In genomic region chr12:77914089-77914488, GRCh38 we compare ENCODE assay signal across 22 cellular contexts.
DNase-seq lines count a peak whose midpoint lies in the region; ATAC-seq and TF ChIP-seq lines count a peak whose summit lies in the region.
"Had no signal": no experiment of that assay in that cellular context is flagged by ENCODE, and none has a peak within 500 bp of the region (broad histone marks: within the 10 kb centered on the region; RNA-seq: fewer than 3 reads in every experiment).

No MANE protein-coding gene starts in this region.

- H3K27me3 Mint-ChIP-seq in brain (no peaks in the 10 kb centered on the region), osteocyte (ENCODE audit: unreplicated experiment) (peaks cover 22% of the 10 kb centered on the region)
- H3K27me3 Mint-ChIP-seq: dendritic cell treated with granulocyte-macrophage colony-stimulating factor and Interleukin-4, amounts not matched to agents 40 ng/mL and 50 ng/mL, for 4 days; T-helper 17 cell had no signal

- H3K9me3 ChIP-seq in left lung = no peaks in the 10 kb centered on the region
- H3K9me3 ChIP-seq: ascending aorta, pancreas, transverse colon had no signal

- DNase-seq in NCI-H2171 treated with DMSO at 0.1 percent for 48 hours (lab: John Stamatoyannopoulos, UW) (peak; percentile 48), NCI-H2171 (lab: John Stamatoyannopoulos, UW) (no peak), NCI-H187 treated with DMSO at 0.1 percent for 48 hours (lab: John Stamatoyannopoulos, UW) (peak; percentile 57), osteocyte (ENCODE audit: extremely low spot score, unreplicated experiment) (no peak), left lung (no peak), MV-4-11 (lab: John Stamatoyannopoulos, UW) (no peak)
- DNase-seq: ACHN; activated effector memory CD4-positive, alpha-beta T cell treated with Interleukin-2 at 50 U/mL for 16 hours; left cardiac atrium; NCI-H1436; NCI-H748 treated with DMSO at 0.1 percent for 48 hours; pancreas; small intestine; T-helper 17 cell; transverse colon had no signal

- H3K9me3 Mint-ChIP-seq in brain (peaks cover 0 to 2% (median 0%) of the 10 kb centered on the region in 5 experiments), osteocyte (ENCODE audit: unreplicated experiment) (peaks cover 11% of the 10 kb centered on the region)
- H3K9me3 Mint-ChIP-seq: dendritic cell treated with granulocyte-macrophage colony-stimulating factor and Interleukin-4, amounts not matched to agents 40 ng/mL and 50 ng/mL, for 4 days had no signal

- H3K4me3 Mint-ChIP-seq in brain (peak overlapping the region in 1 of 5 experiments; percentile 31), osteocyte (ENCODE audit: unreplicated experiment) (no peak overlapping the region)
- H3K4me3 Mint-ChIP-seq: dendritic cell treated with granulocyte-macrophage colony-stimulating factor and Interleukin-4, amounts not matched to agents 40 ng/mL and 50 ng/mL, for 4 days; stimulated activated effector memory CD8-positive, alpha-beta T cell treated with anti-CD3 and anti-CD28 coated beads, Interleukin-12 subunit alpha, Interleukin-12 subunit beta, amount 100 ng/mL, for 72 hours; T-helper 17 cell had no signal

- H3K4me3 ChIP-seq in left lung = no peak overlapping the region
- H3K4me3 ChIP-seq: ascending aorta, pancreas, transverse colon had no signal

- intact Hi-C loops in left lung (cut with DNase I) = no loop called here

- no peaks in the 10 kb centered on the region for H3K4me1 ChIP-seq in left lung
- H3K4me1 ChIP-seq: ascending aorta, pancreas, transverse colon had no signal

- TF ChIP-seq CTCF in brain (conservative IDR thresholded peaks at IDR 0.05) (no peak), osteocyte (IDR thresholded peaks at IDR 0.05) (peak; percentile 27), left lung (IDR thresholded peaks at IDR 0.05) (no peak)

- no peaks in the 10 kb centered on the region for H3K36me3 Mint-ChIP-seq in brain
- H3K36me3 Mint-ChIP-seq in osteocyte (ENCODE audit: unreplicated experiment) = no peaks in the 10 kb centered on the region
- H3K36me3 Mint-ChIP-seq: stimulated activated effector memory CD8-positive, alpha-beta T cell treated with anti-CD3 and anti-CD28 coated beads, Interleukin-12 subunit alpha, Interleukin-12 subunit beta, amount 100 ng/mL, for 72 hours had no signal

- ATAC-seq in left lung (no peak), GM18520 (IDR thresholded peaks at IDR 0.05; ENCODE audit: unreplicated experiment) (no peak)
- ATAC-seq: activated CD4-positive, CD25-positive, alpha-beta regulatory T cell treated with anti-CD3 and anti-CD28 coated beads, Interleukin-2, amount 50 U/mL, for 24 hours; left cardiac atrium; pancreas; stimulated activated effector memory CD8-positive, alpha-beta T cell treated with anti-CD3 and anti-CD28 coated beads, Interleukin-12 subunit alpha, Interleukin-12 subunit beta, amount 100 ng/mL, for 72 hours; T-helper 17 cell had no signal

- H3K27ac ChIP-seq in left lung = no peak overlapping the region
- H3K27ac ChIP-seq: ascending aorta, pancreas, RWPE1, transverse colon had no signal

- H3K27ac Mint-ChIP-seq in brain (peak overlapping the region in 4 of 5 experiments; percentile 10 to 65 (median 34)), osteocyte (ENCODE audit: unreplicated experiment) (no peak overlapping the region)
- H3K27ac Mint-ChIP-seq: dendritic cell treated with granulocyte-macrophage colony-stimulating factor and Interleukin-4, amounts not matched to agents 40 ng/mL and 50 ng/mL, for 4 days; stimulated activated effector memory CD8-positive, alpha-beta T cell treated with anti-CD3 and anti-CD28 coated beads, Interleukin-12 subunit alpha, Interleukin-12 subunit beta, amount 100 ng/mL, for 72 hours; T-helper 17 cell had no signal

- H3K4me1 Mint-ChIP-seq in brain (peaks cover 36% of the 10 kb centered on the region), osteocyte (ENCODE audit: unreplicated experiment) (no peaks in the 10 kb centered on the region)
- H3K4me1 Mint-ChIP-seq: stimulated activated effector memory CD8-positive, alpha-beta T cell treated with anti-CD3 and anti-CD28 coated beads, Interleukin-12 subunit alpha, Interleukin-12 subunit beta, amount 100 ng/mL, for 72 hours; T-helper 17 cell had no signal

- no peaks in the 10 kb centered on the region for H3K36me3 ChIP-seq in left lung
- H3K36me3 ChIP-seq: ascending aorta, pancreas, transverse colon had no signal

- no peaks in the 10 kb centered on the region for H3K27me3 ChIP-seq in left lung
- H3K27me3 ChIP-seq: ascending aorta, pancreas, transverse colon had no signal

Comparison
In these comparisons a context has a peak if more than half of its experiments do, and no peak if none do; other contexts are left out.
1. DNase-seq: peak in NCI-H2171 treated with DMSO at 0.1 percent for 48 hours (single experiment) and NCI-H187 treated with DMSO at 0.1 percent for 48 hours (single experiment); none in NCI-H2171 (single experiment), osteocyte (single experiment), left lung (0 of 2) and MV-4-11 (single experiment).